In genomic region chr5:94086194-94086593, GRCh38 we compare ENCODE assay signal across 15 cellular contexts.
DNase-seq lines count a peak whose midpoint lies in the region; ATAC-seq, FAIRE-seq and TF ChIP-seq lines count a peak whose summit lies in the region.
"Had no signal": no experiment of that assay in that cellular context is flagged by ENCODE, and none has a peak within 500 bp of the region (broad histone marks: within the 10 kb centered on the region; RNA-seq: fewer than 3 reads in every experiment).

No MANE protein-coding gene starts in this region.

- no peak overlapping the region for H3K9ac ChIP-seq in HepG2 (ENCODE audit: insufficient read depth, low read depth, low read length)
- H3K9ac ChIP-seq: BLaER1 had no signal

- FAIRE-seq in HepG2 (lab: Jason Lieb, UNC), result no peak
- FAIRE-seq: GM12892 had no signal

- no peak for TF ChIP-seq RAD21 in HepG2 (CRISPR knock-in tag; IDR thresholded peaks at IDR 0.05)

- DNase-seq in HepG2 (ENCODE audit: low spot score) (no peak), right lobe of liver (no peak), M059J (ENCODE audit: low read depth) (peak; percentile 4), epithelial cell of esophagus (ENCODE audit: low read depth) (peak; percentile 10), tibial artery (no peak), Right ventricle myocardium inferior (ENCODE audit: missing footprints) (no peak), SHP77 (lab: John Stamatoyannopoulos, UW) (no peak)
- DNase-seq: 8988T; AML-193; CD8-positive, alpha-beta memory T cell; H7; KG1 had no signal

- H3K9me3 ChIP-seq in HepG2 (ENCODE audit: low read length) (no peaks in the 10 kb centered on the region), right lobe of liver (no peaks in the 10 kb centered on the region), tibial artery (no peaks in the 10 kb centered on the region)
- H3K9me3 ChIP-seq: BLaER1, Caco-2 had no signal

- H3K4me3 ChIP-seq in HepG2 (replicated peaks in 1 of 3; ENCODE audit: insufficient read depth in 1 of 3, low read depth in 2 of 3, low read length in 3 of 3) (no peak overlapping the region), right lobe of liver (no peak overlapping the region), epithelial cell of esophagus (ENCODE audit: low read length) (no peak overlapping the region), tibial artery (no peak overlapping the region)
- H3K4me3 ChIP-seq: BLaER1 had no signal

- H2AFZ ChIP-seq in HepG2 (ENCODE audit: low read length), result no peak overlapping the region

- BruUV-seq in HepG2 (replicated peaks; lab: Mats Ljungman, UMichigan), result no TSS peak

- POLR2A ChIA-PET in HepG2 (lab: Yijun Ruan, JAX), result no interaction called here

- H4K20me1 ChIP-seq in HepG2 (ENCODE audit: insufficient read depth, low read length), result no peaks in the 10 kb centered on the region

- H3K36me3 ChIP-seq in HepG2 (replicated peaks in 1 of 2; ENCODE audit: control insufficient read depth in 1 of 2, insufficient read depth in 2 of 2, low read length in 2 of 2) (no peaks in the 10 kb centered on the region), right lobe of liver (no peaks in the 10 kb centered on the region), tibial artery (no peaks in the 10 kb centered on the region)
- H3K36me3 ChIP-seq: BLaER1 had no signal

- no peaks in the 10 kb centered on the region for H3K79me2 ChIP-seq in HepG2 (ENCODE audit: insufficient read depth, low read length)

- in situ Hi-C loops in HepG2 (cut with HindIII; ENCODE audit: extremely low pct_ligation_motif_present, low pct_unique_long_range_greater_than_20kb), result no loop called here

- TF ChIP-seq EP300 in HepG2 (IDR thresholded peaks at IDR 0.05; ENCODE audit: low read depth in 2 of 2, low read length in 2 of 2) (no peak), HepG2 (CRISPR knock-in tag; IDR thresholded peaks at IDR 0.05; ENCODE audit: borderline replicate concordance) (no peak)

- no peak for TF ChIP-seq POLR2A in HepG2 (IDR thresholded peaks at IDR 0.05; ENCODE audit: insufficient read depth in 1 of 2, low read depth in 2 of 2, low read length in 2 of 2)
- TF ChIP-seq POLR2A in right lobe of liver (IDR thresholded peaks at IDR 0.05), result no peak

- TF ChIP-seq CTCF in HepG2 (CRISPR knock-in tag; IDR thresholded peaks at IDR 0.05), result no peak
- no peak for TF ChIP-seq CTCF in right lobe of liver (IDR thresholded peaks at IDR 0.05)
- TF ChIP-seq CTCF in epithelial cell of esophagus (IDR thresholded peaks at IDR 0.05; ENCODE audit: insufficient read depth, low read depth, low read length, missing control alignments), result no peak
- no peak for TF ChIP-seq CTCF in tibial artery (IDR thresholded peaks at IDR 0.05)

- H3K27ac ChIP-seq in HepG2 (ENCODE audit: extremely low read length, insufficient read depth, low read length), result no peak overlapping the region
- H3K27ac ChIP-seq in right lobe of liver, result no peak overlapping the region
- H3K27ac ChIP-seq in tibial artery, result no peak overlapping the region
- H3K27ac ChIP-seq: BLaER1 had no signal

- H3K4me1 ChIP-seq in HepG2 (ENCODE audit: insufficient read depth, low read length) (no peaks in the 10 kb centered on the region), right lobe of liver (no peaks in the 10 kb centered on the region), tibial artery (no peaks in the 10 kb centered on the region)
- H3K4me1 ChIP-seq: BLaER1, Caco-2 had no signal

- CTCF ChIA-PET in HepG2 (lab: Yijun Ruan, JAX; ENCODE audit: low intra/inter-chr PET ratio, low total read pairs), result no interaction called here

- no peak overlapping the region for H3K4me2 ChIP-seq in HepG2 (ENCODE audit: low read depth, low read length)
- H3K4me2 ChIP-seq: BLaER1 had no signal

- WGBS in HepG2 (ENCODE audit: low lambda C conversion rate), result 89% methylated on average over 2 of the region's 2 CpGs
- WGBS in right lobe of liver (ENCODE audit: insufficient coverage, low coverage, low lambda C conversion rate, missing lambda C conversion rate), result 88% methylated on average over 2 of the region's 2 CpGs

- intact Hi-C loops in HepG2 (cut with micrococcal nuclease; ENCODE audit: unreplicated experiment), result no loop called here
- intact Hi-C loops in right lobe of liver (cut with DNase I), result no loop called here
- intact Hi-C loops in tibial artery (cut with DNase I; ENCODE audit: low total_unique reads), result no loop called here
- intact Hi-C loops in Right ventricle myocardium inferior (cut with DNase I), result no loop called here

- ATAC-seq in HepG2, result no peak
- no peak for ATAC-seq in right lobe of liver
- ATAC-seq in Right ventricle myocardium inferior, result no peak

- no peaks in the 10 kb centered on the region for H3K27me3 ChIP-seq in HepG2 (ENCODE audit: control insufficient read depth in 1 of 2, insufficient read depth in 2 of 2, low read length in 2 of 2)
- H3K27me3 ChIP-seq in right lobe of liver, result no peaks in the 10 kb centered on the region
- no peaks in the 10 kb centered on the region for H3K27me3 ChIP-seq in tibial artery
- H3K27me3 ChIP-seq: BLaER1 had no signal

TF ChIP-seq in HepG2, 621 proteins besides CTCF, POLR2A, EP300 and RAD21:
- TF ChIP-seq BCLAF1 (IDR thresholded peaks at IDR 0.05) (no peak), CREB1 (IDR thresholded peaks at IDR 0.05) (peak; percentile 55), CREB1 (CRISPR knock-in tag; IDR thresholded peaks at IDR 0.05) (no peak)

Comparison
In these comparisons a context has a peak if more than half of its experiments do, and no peak if none do; other contexts are left out.
1. DNase-seq: peak in M059J (single experiment) and epithelial cell of esophagus (single experiment); none in HepG2 (single experiment), right lobe of liver (0 of 3), tibial artery (0 of 2), Right ventricle myocardium inferior (single experiment) and SHP77 (0 of 2).